ENCODE assay signal across 20 cellular contexts in the genomic region with DNA sequence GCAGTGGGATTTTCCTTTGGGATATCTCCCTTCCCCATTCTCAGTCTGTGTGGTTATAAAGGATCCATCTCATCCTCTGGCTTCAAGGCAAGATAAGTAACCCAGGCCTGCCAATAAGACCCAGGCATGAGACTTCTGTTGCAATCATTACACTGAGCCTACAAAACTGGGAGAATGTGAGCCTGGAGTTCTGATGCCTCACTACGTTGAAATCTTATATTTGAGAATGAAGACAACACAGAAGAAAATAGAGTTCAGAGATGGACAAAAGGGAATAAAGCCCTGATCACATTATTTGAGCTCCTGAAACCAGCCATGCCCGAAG.
DNase-seq lines count a peak whose midpoint lies in the region; ATAC-seq and TF ChIP-seq lines count a peak whose summit lies in the region.
"Had no signal": no experiment of that assay in that cellular context is flagged by ENCODE, and none has a peak within 500 bp of the region (broad histone marks: within the 10 kb centered on the region; RNA-seq: fewer than 3 reads in every experiment).

No MANE protein-coding gene starts in this region.

- TF ChIP-seq CTCF in ascending aorta (IDR thresholded peaks at IDR 0.05) (no peak), neural progenitor cell (IDR thresholded peaks at IDR 0.05) (no peak)

- no peak overlapping the region for H3K4me3 Mint-ChIP-seq in neural progenitor cell
- H3K4me3 Mint-ChIP-seq: activated CD4-positive, alpha-beta memory T cell treated with anti-CD3 and anti-CD28 coated beads, Interleukin-2, amount 10 ng/mL, durations not matched to agents 7 days and 5 days; activated naive CD4-positive, alpha-beta T cell treated with anti-CD3 and anti-CD28 coated beads, Interleukin-2, amount 50 U/mL, for 24 hours; activated T-cell treated with anti-CD3 and anti-CD28 coated beads, Interleukin-2, amount 50 U/mL, for 24 hours; T-cell had no signal

- H3K4me1 Mint-ChIP-seq in neural progenitor cell: peaks cover 29% of the 10 kb centered on the region
- H3K4me1 Mint-ChIP-seq: activated CD4-positive, alpha-beta memory T cell treated with anti-CD3 and anti-CD28 coated beads, Interleukin-2, amount 10 ng/mL, durations not matched to agents 7 days and 5 days; activated naive CD4-positive, alpha-beta T cell treated with anti-CD3 and anti-CD28 coated beads, Interleukin-2, amount 50 U/mL, for 24 hours; T-cell had no signal

- H3K36me3 Mint-ChIP-seq in neural progenitor cell: no peaks in the 10 kb centered on the region
- H3K36me3 Mint-ChIP-seq: T-cell had no signal

- H4K20me1 ChIP-seq in neural progenitor cell (ENCODE audit: low read depth): no peaks in the 10 kb centered on the region

- peaks cover 7% of the 10 kb centered on the region for H3K9me3 Mint-ChIP-seq in neural progenitor cell

- H3K79me2 ChIP-seq in neural progenitor cell (ENCODE audit: low read depth): no peaks in the 10 kb centered on the region

- peak; percentile 49 for ATAC-seq in Right ventricle myocardium superior (ENCODE audit: poor library complexity)
- ATAC-seq in HG03045 (IDR thresholded peaks at IDR 0.05; ENCODE audit: unreplicated experiment): no peak
- ATAC-seq: body of pancreas; left colon; mucosa of descending colon; stimulated activated naive CD8-positive, alpha-beta T cell treated with anti-CD3 and anti-CD28 coated beads, Interleukin-15, Interleukin-2, amounts not matched to agents 100 U/mL and 50 U/mL, for 24 hours; T-cell had no signal

- H3K9ac ChIP-seq in neural progenitor cell: no peak overlapping the region

- H2AFZ ChIP-seq in neural progenitor cell (replicated peaks): peak overlapping the region; percentile 22

- DNase-seq in ascending aorta (ENCODE audit: low spot score in 2 of 2) (no peak), Right ventricle myocardium superior (no peak), neural progenitor cell (ENCODE audit: low spot score) (no peak), GOT3 (lab: John Stamatoyannopoulos, UW) (no peak), SHP77 (lab: John Stamatoyannopoulos, UW) (no peak)
- DNase-seq: activated CD4-positive, alpha-beta memory T cell treated with anti-CD3 and anti-CD28 coated beads, Interleukin-2, amount 10 ng/mL, durations not matched to agents 7 days and 5 days; activated T-cell treated with anti-CD3 and anti-CD28 coated beads, Interleukin-2, amount 50 U/mL, for 24 hours; AML-193; body of pancreas; left colon; mucosa of descending colon; NCI-H1436 treated with DMSO at 0.1 percent for 48 hours; retina; stimulated activated naive CD8-positive, alpha-beta T cell treated with anti-CD3 and anti-CD28 coated beads, Interleukin-15, Interleukin-2, amounts not matched to agents 100 U/mL and 50 U/mL, for 24 hours; T-cell; uterus had no signal

- H3K36me3 ChIP-seq in ascending aorta (no peaks in the 10 kb centered on the region), neural progenitor cell (no peaks in the 10 kb centered on the region), urinary bladder (ENCODE audit: insufficient read depth) (no peaks in the 10 kb centered on the region)
- H3K36me3 ChIP-seq: neutrophil, uterus had no signal

- H3K9me3 ChIP-seq in ascending aorta (no peaks in the 10 kb centered on the region), neural progenitor cell (ENCODE audit: low read depth) (no peaks in the 10 kb centered on the region)
- H3K9me3 ChIP-seq: body of pancreas, mucosa of descending colon, uterus had no signal

- H3K4me2 ChIP-seq in neural progenitor cell: no peak overlapping the region

- H3K27me3 ChIP-seq in ascending aorta: no peaks in the 10 kb centered on the region
- H3K27me3 ChIP-seq in neural progenitor cell: no peaks in the 10 kb centered on the region
- H3K27me3 ChIP-seq: body of pancreas, neutrophil, uterus had no signal

- peaks cover 2% of the 10 kb centered on the region for H3F3A ChIP-seq in neural progenitor cell (ENCODE audit: low read depth)

- H3K4me3 ChIP-seq in ascending aorta (no peak overlapping the region), neural progenitor cell (no peak overlapping the region), urinary bladder (ENCODE audit: low read depth, low read length) (no peak overlapping the region)
- H3K4me3 ChIP-seq: body of pancreas, mucosa of descending colon, uterus had no signal

- intact Hi-C loops in ascending aorta (cut with DNase I): no loop called here
- intact Hi-C loops in Right ventricle myocardium superior (cut with DNase I): no loop called here

- H3K27ac ChIP-seq in ascending aorta (peak overlapping the region; percentile 79 to 83), neural progenitor cell (no peak overlapping the region), urinary bladder (ENCODE audit: low read depth) (peak overlapping the region; percentile 63)
- H3K27ac ChIP-seq: body of pancreas, neutrophil, uterus had no signal

- WGBS in urinary bladder: 71% methylated on average over 2 of the region's 2 CpGs

- H3K27ac Mint-ChIP-seq in neural progenitor cell: no peak overlapping the region
- H3K27ac Mint-ChIP-seq: activated CD4-positive, alpha-beta memory T cell treated with anti-CD3 and anti-CD28 coated beads, Interleukin-2, amount 10 ng/mL, durations not matched to agents 7 days and 5 days; activated naive CD4-positive, alpha-beta T cell treated with anti-CD3 and anti-CD28 coated beads, Interleukin-2, amount 50 U/mL, for 24 hours; activated T-cell treated with anti-CD3 and anti-CD28 coated beads, Interleukin-2, amount 50 U/mL, for 24 hours; T-cell had no signal

- H3K27me3 Mint-ChIP-seq in neural progenitor cell (ENCODE audit: insufficient read depth, low read depth): peaks cover 17% of the 10 kb centered on the region
- H3K27me3 Mint-ChIP-seq: activated naive CD4-positive, alpha-beta T cell treated with anti-CD3 and anti-CD28 coated beads, Interleukin-2, amount 50 U/mL, for 24 hours; activated T-cell treated with anti-CD3 and anti-CD28 coated beads, Interleukin-2, amount 50 U/mL, for 24 hours had no signal

- H3K4me1 ChIP-seq in ascending aorta: peaks cover 5 to 49% of the 10 kb centered on the region in 2 donors
- peaks cover 3% of the 10 kb centered on the region for H3K4me1 ChIP-seq in neural progenitor cell
- peaks cover 2% of the 10 kb centered on the region for H3K4me1 ChIP-seq in urinary bladder (ENCODE audit: insufficient read depth)
- H3K4me1 ChIP-seq: uterus had no signal
